1 cellular context compared by ENCODE assay signal in genomic region chr10:80544316-80544953, GRCh38.
TF ChIP-seq lines count a peak whose summit lies in the region.

No MANE protein-coding gene starts in this region.

TF ChIP-seq in H1, 55 proteins besides CTCF, POLR2A, EP300 and RAD21 (continued from another document):
- no peak for TF ChIP-seq CHD2 (IDR thresholded peaks at IDR 0.05; ENCODE audit: low read length)
- no peak for TF ChIP-seq ASH2L (IDR thresholded peaks at IDR 0.05; ENCODE audit: low read length)
- no peak for TF ChIP-seq GTF2F1 (IDR thresholded peaks at IDR 0.05; ENCODE audit: borderline replicate concordance, low read depth, low read length)
- no peak for TF ChIP-seq USF2 (IDR thresholded peaks at IDR 0.05; ENCODE audit: low read length)
- no peak for TF ChIP-seq BCL11A (IDR thresholded peaks at IDR 0.05; ENCODE audit: low read depth in 2 of 2, low read length in 2 of 2)
- TF ChIP-seq ATF3 (IDR thresholded peaks at IDR 0.05; ENCODE audit: insufficient read depth, low read depth, low read length) = no peak
- TF ChIP-seq EZH2 (IDR thresholded peaks at IDR 0.05; ENCODE audit: low read depth, low read length, severe bottlenecking) = no peak
TF ChIP-seq in H1: peak in this region for 0.
